ENCODE assay signal across 12 cellular contexts in genomic region chr5:151664694-151665583, GRCh38. TPM values are rescaled to one million over a fixed set of nuclear protein-coding genes. Genes with fewer than 3 reads are reported as not detected.
DNase-seq lines count a peak whose midpoint lies in the region; ATAC-seq, FAIRE-seq and TF ChIP-seq lines count a peak whose summit lies in the region.
"Had no signal": no experiment of that assay in that cellular context is flagged by ENCODE, and none has a peak within 500 bp of the region (broad histone marks: within the 10 kb centered on the region; RNA-seq: fewer than 3 reads in every experiment).

No MANE protein-coding gene starts in this region.

- peaks cover 45 to 72% of the 10 kb centered on the region in 2 donors for H3K4me1 ChIP-seq in ascending aorta
- peaks cover 25 to 84% (median 68%) of the 10 kb centered on the region in 9 donors for H3K4me1 ChIP-seq in heart right ventricle

- no peaks in the 10 kb centered on the region for H3K36me3 Mint-ChIP-seq in activated CD8-positive, alpha-beta T cell treated with anti-CD3 and anti-CD28 coated beads for 36 hours (ENCODE audit: low read depth)
- H3K36me3 Mint-ChIP-seq: CD8-positive, alpha-beta memory T cell; naive B cell had no signal

- H3K27me3 ChIP-seq in ascending aorta (no peaks in the 10 kb centered on the region), heart right ventricle (no peaks in the 10 kb centered on the region)

- POLR2A ChIA-PET in activated CD8-positive, alpha-beta T cell treated with anti-CD3 and anti-CD28 coated beads for 36 hours (lab: Charles Lee) = no interaction called here

- H3K9me3 Mint-ChIP-seq in activated CD8-positive, alpha-beta T cell treated with anti-CD3 and anti-CD28 coated beads for 36 hours = no peaks in the 10 kb centered on the region
- H3K9me3 Mint-ChIP-seq: CD8-positive, alpha-beta memory T cell; naive B cell had no signal

- no peaks in the 10 kb centered on the region for H3K27me3 Mint-ChIP-seq in activated CD8-positive, alpha-beta T cell treated with anti-CD3 and anti-CD28 coated beads for 36 hours
- H3K27me3 Mint-ChIP-seq: naive B cell had no signal

- TF ChIP-seq CTCF in ascending aorta (IDR thresholded peaks at IDR 0.05) = no peak
- no peak for TF ChIP-seq CTCF in heart right ventricle (IDR thresholded peaks at IDR 0.05)
- TF ChIP-seq CTCF in D721Med (IDR thresholded peaks at IDR 0.05; ENCODE audit: insufficient read depth, missing control alignments) = no peak
- TF ChIP-seq CTCF in activated CD8-positive, alpha-beta T cell treated with anti-CD3 and anti-CD28 coated beads for 36 hours (IDR thresholded peaks at IDR 0.05) = no peak

- WGBS in heart right ventricle, 2 donors = 39 to 51% methylated on average over 6 of the region's 6 CpGs

- no peak overlapping the region for H3K4me3 Mint-ChIP-seq in activated CD8-positive, alpha-beta T cell treated with anti-CD3 and anti-CD28 coated beads for 36 hours
- H3K4me3 Mint-ChIP-seq: CD8-positive, alpha-beta memory T cell; naive B cell had no signal

- intact Hi-C loops in ascending aorta (cut with DNase I) = loop anchor here (5.0 to 10.0 kb wide), 2 partner anchors 32 to 620 kb away; no protein-coding TSS in a partner anchor
- intact Hi-C loops in heart right ventricle (cut with DNase I) = loop anchor here in 3 of 10 donors (2.0 to 10.0 kb wide), 6 partner anchors 18 to 850 kb away; no protein-coding TSS in a partner anchor
- intact Hi-C loops in activated CD8-positive, alpha-beta T cell treated with anti-CD3 and anti-CD28 coated beads for 36 hours (cut with micrococcal nuclease) = no loop called here

- CTCF ChIA-PET in activated CD8-positive, alpha-beta T cell treated with anti-CD3 and anti-CD28 coated beads for 36 hours (lab: Charles Lee) = interaction anchor here (3.8 kb wide), 1 partner anchor 12 kb away, joined by 18 read pairs; no protein-coding TSS in a partner anchor

- DNase-seq in DMS 273 treated with DMSO at 0.1 percent for 48 hours (lab: John Stamatoyannopoulos, UW) (peak; percentile 12), ascending aorta (ENCODE audit: low spot score in 2 of 2) (no peak), heart right ventricle (peak; percentile 59 to 72), D721Med (ENCODE audit: insufficient read length, low spot score) (no peak), T-helper 1 cell (no peak), HuH-7.5 (ENCODE audit: low spot score) (no peak)
- no peak for DNase-seq in activated CD8-positive, alpha-beta T cell treated with anti-CD3 and anti-CD28 coated beads for 36 hours
- DNase-seq: activated CD4-positive, alpha-beta T cell treated with anti-CD3 and anti-CD28 coated beads for 4 hours; CD8-positive, alpha-beta memory T cell; naive B cell; NCI-H1436 treated with DMSO at 0.1 percent for 48 hours had no signal

- H3K36me3 ChIP-seq in ascending aorta (peaks cover 81 to 82% of the 10 kb centered on the region in 2 donors), heart right ventricle (peaks cover 0 to 91% (median 24%) of the 10 kb centered on the region in 9 donors)

- H3K4me3 ChIP-seq in ascending aorta = no peak overlapping the region
- peak overlapping the region in 1 of 10 donors; percentile 16 for H3K4me3 ChIP-seq in heart right ventricle
- no peak overlapping the region for H3K4me3 ChIP-seq in skin epidermis

- peaks cover 9% of the 10 kb centered on the region for H3K4me1 Mint-ChIP-seq in activated CD8-positive, alpha-beta T cell treated with anti-CD3 and anti-CD28 coated beads for 36 hours (ENCODE audit: low read depth)

- no peak for FAIRE-seq in D721Med (lab: Jason Lieb, UNC)

- H3K27ac ChIP-seq in ascending aorta = peak overlapping the region; percentile 93 to 98
- peak overlapping the region; percentile 53 to 90 (median 80) for H3K27ac ChIP-seq in heart right ventricle
- H3K27ac ChIP-seq in skin epidermis = peak overlapping the region in 18 of 21 experiments; percentile 5 to 83 (median 64)

- peak; percentile 35 to 61 (median 43) for ATAC-seq in heart right ventricle
- ATAC-seq in activated CD8-positive, alpha-beta T cell treated with anti-CD3 and anti-CD28 coated beads for 36 hours = no peak

- no peak overlapping the region for H3K27ac Mint-ChIP-seq in activated CD8-positive, alpha-beta T cell treated with anti-CD3 and anti-CD28 coated beads for 36 hours

- H3K9me3 ChIP-seq in ascending aorta (no peaks in the 10 kb centered on the region), heart right ventricle (no peaks in the 10 kb centered on the region)

RNA-seq across cellular contexts. Expression of gene SPARC, which starts 21.8 kb away (rescaled TPM):
- 935 TPM for total RNA-seq in ascending aorta
- 1,000 to 10,000 TPM in 1 of 10 donors, 100 to 1,000 TPM in 9; 261 to 1,135 (median 456) TPM for total RNA-seq in heart right ventricle
- 100 to 1,000 TPM; 144 to 924 TPM for polyA plus RNA-seq in heart right ventricle
- total RNA-seq in activated CD8-positive, alpha-beta T cell treated with anti-CD3 and anti-CD28 coated beads for 36 hours = not detected
- polyA plus RNA-seq: CD8-positive, alpha-beta memory T cell had no signal

Comparison
In these comparisons a context has a peak if more than half of its experiments do, and no peak if none do; other contexts are left out.
1. DNase-seq: peak in DMS 273 treated with DMSO at 0.1 percent for 48 hours (single experiment) and heart right ventricle (2 of 2); none in ascending aorta (0 of 2), D721Med (single experiment), activated CD8-positive, alpha-beta T cell treated with anti-CD3 and anti-CD28 coated beads for 36 hours (single experiment), T-helper 1 cell (0 of 5) and HuH-7.5 (single experiment).
2. RNA of gene SPARC, which starts 21.8 kb away (total RNA-seq): 935 TPM in ascending aorta (single experiment) and 261 to 1,135 TPM in heart right ventricle; not detected in activated CD8-positive, alpha-beta T cell treated with anti-CD3 and anti-CD28 coated beads for 36 hours; every median in the first group is over 100 times any median in the second.
3. Peak in every context shown above with its lines, with median percentiles within 50 percentile points of each other: H3K27ac ChIP-seq.